8 cellular contexts compared by ENCODE assay signal in the genomic region with DNA sequence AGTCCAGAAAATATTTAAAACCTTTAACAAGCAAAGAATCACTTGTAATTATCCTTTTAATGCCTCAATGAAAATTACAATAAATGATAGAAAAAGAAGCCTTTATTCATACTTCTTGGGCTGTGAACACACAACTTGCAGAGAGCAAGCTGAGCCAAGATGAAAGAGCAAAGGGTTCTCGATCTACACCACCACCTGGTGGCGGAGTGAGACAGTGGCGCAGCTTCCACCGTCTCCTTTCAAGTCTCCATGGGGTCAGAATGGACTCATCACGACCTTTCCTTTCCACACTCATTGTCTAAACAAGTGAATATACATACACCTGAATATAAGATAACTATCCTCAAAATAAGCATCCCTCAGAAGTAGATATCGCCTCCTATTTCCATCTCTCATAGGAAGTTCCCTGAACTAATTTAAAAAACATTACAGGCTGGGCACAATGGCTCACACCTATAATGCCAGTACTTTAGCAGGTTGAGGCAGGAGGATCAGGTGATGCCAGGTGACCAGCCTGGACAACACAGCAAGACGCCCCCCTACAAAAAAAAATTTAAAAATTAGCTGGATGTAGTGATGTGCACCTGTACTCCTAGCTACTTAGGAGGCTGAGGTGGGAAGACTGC. TPM values are rescaled to one million over a fixed set of nuclear protein-coding genes. Genes with fewer than 3 reads are reported as not detected.
DNase-seq lines count a peak whose midpoint lies in the region; ATAC-seq and TF ChIP-seq lines count a peak whose summit lies in the region.

No MANE protein-coding gene starts in this region.

- CTCF ChIA-PET in CD8-positive, alpha-beta memory T cell (lab: Charles Lee), result interaction anchor here (1.1 to 1.5 kb wide), 3 partner anchors 14 to 938 kb away, joined by 3 to 6 read pairs (median 4); no protein-coding TSS in a partner anchor
- CTCF ChIA-PET in activated CD4-positive, alpha-beta T cell treated with anti-CD3 and anti-CD28 coated beads for 36 hours (lab: Charles Lee), result interaction anchor here (0.6 to 3.2 kb wide), 16 partner anchors 8 to 947 kb away, joined by 3 to 21 read pairs (median 4); no protein-coding TSS in a partner anchor

- ATAC-seq in activated CD4-positive, alpha-beta T cell treated with anti-CD3 and anti-CD28 coated beads for 36 hours, result peak; percentile 80

- peaks cover 0 to 1% (median 0%) of the 10 kb centered on the region in 3 donors for H3K4me1 Mint-ChIP-seq in CD8-positive, alpha-beta memory T cell
- H3K4me1 Mint-ChIP-seq in activated CD4-positive, alpha-beta T cell treated with anti-CD3 and anti-CD28 coated beads for 36 hours, result no peaks in the 10 kb centered on the region

- no peak overlapping the region for H3K4me3 Mint-ChIP-seq in CD8-positive, alpha-beta memory T cell
- no peak overlapping the region for H3K4me3 Mint-ChIP-seq in activated CD4-positive, alpha-beta T cell treated with anti-CD3 and anti-CD28 coated beads for 36 hours

- POLR2A ChIA-PET in CD8-positive, alpha-beta memory T cell (lab: Charles Lee), result no interaction called here
- POLR2A ChIA-PET in activated CD4-positive, alpha-beta T cell treated with anti-CD3 and anti-CD28 coated beads for 36 hours (lab: Charles Lee), result no interaction called here

- no peaks in the 10 kb centered on the region for H3K27me3 ChIP-seq in CD8-positive, alpha-beta memory T cell (ENCODE audit: insufficient read depth, low read length, poor library complexity, severe bottlenecking)

- H3K27me3 Mint-ChIP-seq in CD8-positive, alpha-beta memory T cell, result no peaks in the 10 kb centered on the region
- H3K27me3 Mint-ChIP-seq in activated CD4-positive, alpha-beta T cell treated with anti-CD3 and anti-CD28 coated beads for 36 hours, result no peaks in the 10 kb centered on the region

- no peak overlapping the region for H3K27ac ChIP-seq in CD8-positive, alpha-beta memory T cell (ENCODE audit: low read depth, low read length)

- no peaks in the 10 kb centered on the region for H3K9me3 ChIP-seq in CD8-positive, alpha-beta memory T cell (ENCODE audit: low read length)

- peaks cover 0 to 33% (median 15%) of the 10 kb centered on the region in 3 donors for H3K36me3 Mint-ChIP-seq in CD8-positive, alpha-beta memory T cell
- H3K36me3 Mint-ChIP-seq in activated CD4-positive, alpha-beta T cell treated with anti-CD3 and anti-CD28 coated beads for 36 hours (ENCODE audit: low read depth), result peaks cover 7% of the 10 kb centered on the region

- WGBS in lower leg skin, 2 donors, result 39 to 44% methylated on average over 7 of the region's 7 CpGs

- intact Hi-C loops in activated CD4-positive, alpha-beta T cell treated with anti-CD3 and anti-CD28 coated beads for 36 hours (cut with DNase I, micrococcal nuclease), result loop anchor here (1.0 to 10.0 kb wide), 6 partner anchors 63 to 945 kb away; no protein-coding TSS in a partner anchor
- intact Hi-C loops in lower leg skin (cut with DNase I; ENCODE audit: low total_unique reads), result loop anchor here (5.0 kb wide), 1 partner anchor 945 kb away; no protein-coding TSS in a partner anchor

- no peaks in the 10 kb centered on the region for H3K4me1 ChIP-seq in CD8-positive, alpha-beta memory T cell (ENCODE audit: insufficient read depth, low read length)

- no peak overlapping the region for H3K4me3 ChIP-seq in CD8-positive, alpha-beta memory T cell (ENCODE audit: low read length)
- H3K4me3 ChIP-seq in lower leg skin (ENCODE audit: low read depth, poor library complexity, severe bottlenecking), result no peak overlapping the region

- DNase-seq in CD8-positive, alpha-beta memory T cell, result peak in 4 of 5 donors; percentile 5 to 49 (median 8)
- DNase-seq in GM20000 (ENCODE audit: low spot score), result peak; percentile 57
- DNase-seq in NCI-H146 (lab: John Stamatoyannopoulos, UW), result peak; percentile 58
- DNase-seq in activated CD4-positive, alpha-beta T cell treated with anti-CD3 and anti-CD28 coated beads for 36 hours, result peak; percentile 77
- peak; percentile 17 for DNase-seq in dedifferentiated amniotic fluid mesenchymal stem cell (ENCODE audit: extremely low spot score)
- peak; percentile 36 to 87 for DNase-seq in lower leg skin (ENCODE audit: low spot score in 2 of 2)
- DNase-seq in stimulated activated CD8-positive, alpha-beta memory T cell treated with anti-CD3 and anti-CD28 coated beads, Interleukin-4, amount 100 ng/mL, for 24 hours (ENCODE audit: low read depth), result peak; percentile 23
- DNase-seq in GOT3 (lab: John Stamatoyannopoulos, UW), result no peak

- peak overlapping the region in 1 of 8 donors; percentile 43 for H3K27ac Mint-ChIP-seq in CD8-positive, alpha-beta memory T cell
- H3K27ac Mint-ChIP-seq in activated CD4-positive, alpha-beta T cell treated with anti-CD3 and anti-CD28 coated beads for 36 hours, result no peak overlapping the region

- TF ChIP-seq CTCF in GM20000 (IDR thresholded peaks at IDR 0.05; ENCODE audit: extremely low read depth, missing control alignments) (peak; percentile 55), lower leg skin (IDR thresholded peaks at IDR 0.05) (no peak)

- H3K9me3 Mint-ChIP-seq in CD8-positive, alpha-beta memory T cell, result no peaks in the 10 kb centered on the region
- H3K9me3 Mint-ChIP-seq in activated CD4-positive, alpha-beta T cell treated with anti-CD3 and anti-CD28 coated beads for 36 hours (ENCODE audit: low read depth), result no peaks in the 10 kb centered on the region

- no peaks in the 10 kb centered on the region for H3K36me3 ChIP-seq in CD8-positive, alpha-beta memory T cell (ENCODE audit: insufficient read depth, low read length)

- no peak for TF ChIP-seq POLR2A in lower leg skin (IDR thresholded peaks at IDR 0.05)

RNA-seq across cellular contexts. Expression of a gene that starts 40.7 kb away (rescaled TPM):
- total RNA-seq in CD8-positive, alpha-beta memory T cell, result 10 to 100 TPM; 32.0 to 34.2 TPM
- polyA plus RNA-seq in CD8-positive, alpha-beta memory T cell, result 24.8 TPM
- 10 to 100 TPM; 23.2 to 23.9 TPM for total RNA-seq in activated CD4-positive, alpha-beta T cell treated with anti-CD3 and anti-CD28 coated beads for 36 hours
- total RNA-seq in lower leg skin, result 10 to 100 TPM; 11.5 to 22.2 (median 18.2) TPM
